8 cellular contexts compared by ENCODE assay signal in genomic region chr1:12052008-12052573, GRCh38. TPM values are rescaled to one million over a fixed set of nuclear protein-coding genes. Genes with fewer than 3 reads are reported as not detected.
DNase-seq lines count a peak whose midpoint lies in the region; ATAC-seq and TF ChIP-seq lines count a peak whose summit lies in the region.

No MANE protein-coding gene starts in this region.

- H3K36me3 ChIP-seq in SK-N-SH (replicated peaks in 1 of 2; ENCODE audit: control insufficient read depth in 1 of 2, insufficient read depth in 2 of 2, low read length in 1 of 2) = no peaks in the 10 kb centered on the region

- no peaks in the 10 kb centered on the region for H3K9me3 ChIP-seq in SK-N-SH

- H3K9me2 ChIP-seq in SK-N-SH = no peaks in the 10 kb centered on the region

- no peak overlapping the region for H3K9ac ChIP-seq in SK-N-SH

- CTCF ChIA-PET in SK-N-SH (lab: Yijun Ruan, JAX) = interaction anchor here (1.2 to 2.5 kb wide), 3 partner anchors 13 to 27 kb away, joined by 3 to 9 read pairs (median 5); no protein-coding TSS in a partner anchor

- no peaks in the 10 kb centered on the region for H3F3A ChIP-seq in SK-N-SH (replicated peaks; ENCODE audit: insufficient read depth)

- DNase-seq in ELR (ENCODE audit: low read depth) (peak; percentile 88), SK-N-SH (no peak), occipital lobe (lab: John Stamatoyannopoulos, UW) (peak; percentile 28), NCI-H2107 treated with DMSO at 0.1 percent for 48 hours (lab: John Stamatoyannopoulos, UW; ENCODE audit: unreplicated experiment) (no peak), NCI-H2107 (lab: John Stamatoyannopoulos, UW) (no peak)

- H3K27ac ChIP-seq in SK-N-SH (ENCODE audit: low read depth in 2 of 2, low read length in 1 of 2) = no peak overlapping the region

- no peak overlapping the region for H3K4me3 ChIP-seq in SK-N-SH (ENCODE audit: low read depth in 2 of 2, low read length in 1 of 2)

- H3K79me2 ChIP-seq in SK-N-SH (ENCODE audit: insufficient read depth) = no peaks in the 10 kb centered on the region

- H3K4me1 ChIP-seq in SK-N-SH (ENCODE audit: control insufficient read depth in 1 of 2, insufficient read depth in 2 of 2, low read depth in 1 of 2, low read length in 1 of 2) = peaks cover 0 to 22% of the 10 kb centered on the region in 2 experiments; a peak in 2 of 4 replicates

- 17% methylated on average over 6 of the region's 9 CpGs for WGBS in SK-N-SH (ENCODE audit: low lambda C conversion rate)

- TF ChIP-seq RAD21 in SK-N-SH (IDR thresholded peaks at IDR 0.05; ENCODE audit: low read length) = no peak

- H3K27me3 ChIP-seq in SK-N-SH (ENCODE audit: insufficient read depth) = no peaks in the 10 kb centered on the region; the same call in 1 of the 2 replicates

- POLR2A ChIA-PET in SK-N-SH (lab: Yijun Ruan, JAX) = no interaction called here

- TF ChIP-seq CTCF in SK-N-SH (IDR thresholded peaks at IDR 0.05) = no peak

- peak overlapping the region; percentile 47; the same call in 1 of the 2 replicates for H3K4me2 ChIP-seq in SK-N-SH

- ATAC-seq in GM19438 (IDR thresholded peaks at IDR 0.05; ENCODE audit: low read depth, unreplicated experiment) (peak; percentile 65), HG03175 (IDR thresholded peaks at IDR 0.05; ENCODE audit: unreplicated experiment) (peak; percentile 78), esophagus mucosa (peak; percentile 84)

- no peaks in the 10 kb centered on the region for H4K20me1 ChIP-seq in SK-N-SH (ENCODE audit: insufficient read depth)

- no peak for TF ChIP-seq EP300 in SK-N-SH (IDR thresholded peaks at IDR 0.05; ENCODE audit: borderline replicate concordance in 1 of 2, low read depth in 1 of 2, low read length in 1 of 2)

- peak overlapping the region; percentile 51; the same call in 1 of the 2 replicates for H2AFZ ChIP-seq in SK-N-SH (ENCODE audit: low read depth)

TF ChIP-seq in SK-N-SH, 30 proteins besides CTCF, POLR2A, EP300 and RAD21:
- TF ChIP-seq EZH2phosphoT487 (IDR thresholded peaks at IDR 0.05; ENCODE audit: borderline replicate concordance, low read depth) (no peak), USF2 (IDR thresholded peaks at IDR 0.05; ENCODE audit: borderline replicate concordance, low read depth, low read length) (no peak), TCF12 (IDR thresholded peaks at IDR 0.05) (0 out of 2 replicates have a peak, but pooled peaks have one; percentile 11), JUND (IDR thresholded peaks at IDR 0.05) (peak; percentile 67), FOSL2 (IDR thresholded peaks at IDR 0.05; ENCODE audit: borderline replicate concordance, low read depth) (peak; percentile 81; the same call in 1 of the 2 replicates), SIN3A (IDR thresholded peaks at IDR 0.05; ENCODE audit: borderline replicate concordance, low read depth, low read length) (no peak), GATA2 (CRISPR knock-in tag; IDR thresholded peaks at IDR 0.05) (no peak), PBX3 (IDR thresholded peaks at IDR 0.05) (peak; percentile 55), MEF2A (IDR thresholded peaks at IDR 0.05; ENCODE audit: borderline replicate concordance, low read depth) (0 out of 2 replicates have a peak, but pooled peaks have one; percentile 16)
TF ChIP-seq in SK-N-SH: peak in this region for 5.

RNA-seq across cellular contexts. Expression of gene TNFRSF8, which starts 11.0 kb away (rescaled TPM):
- polyA plus RNA-seq in SK-N-SH (2012; rRNA removed) = 0.07 TPM in 1 of 2 replicates, not detected in the other
- polyA plus RNA-seq in SK-N-SH (2012; cell fraction: cytosol; rRNA removed) = 0.03 TPM in 1 of 2 replicates, not detected in the other
- polyA plus RNA-seq in SK-N-SH (2012; cell fraction: nucleus; rRNA removed) = 0.04 and 0.08 TPM in 2 replicates
- 0.12 TPM for total RNA-seq in esophagus mucosa
- not detected for total RNA-seq in occipital lobe

RNA-seq across cellular contexts. Expression of gene MIIP, which starts 32.8 kb away (rescaled TPM):
- polyA plus RNA-seq in SK-N-SH (2012; rRNA removed) = 24.0 and 25.6 TPM in 2 replicates
- polyA plus RNA-seq in SK-N-SH (2012; cell fraction: cytosol; rRNA removed) = 6.1 and 11.1 TPM in 2 replicates
- 128 and 148 TPM in 2 replicates for polyA plus RNA-seq in SK-N-SH (2012; cell fraction: nucleus; rRNA removed)
- 15.2 TPM for total RNA-seq in esophagus mucosa
- 29.0 TPM for total RNA-seq in occipital lobe

Comparison
In these comparisons a context has a peak if more than half of its experiments do, and no peak if none do; other contexts are left out.
1. DNase-seq: peak in ELR (single experiment) and occipital lobe (single experiment); none in SK-N-SH (single experiment), NCI-H2107 treated with DMSO at 0.1 percent for 48 hours (single experiment) and NCI-H2107 (single experiment).
2. Peak in every context shown above with its lines, with median percentiles within 50 percentile points of each other: ATAC-seq.